Comparison of ENCODE assay signal across 20 cellular contexts in the genomic region with DNA sequence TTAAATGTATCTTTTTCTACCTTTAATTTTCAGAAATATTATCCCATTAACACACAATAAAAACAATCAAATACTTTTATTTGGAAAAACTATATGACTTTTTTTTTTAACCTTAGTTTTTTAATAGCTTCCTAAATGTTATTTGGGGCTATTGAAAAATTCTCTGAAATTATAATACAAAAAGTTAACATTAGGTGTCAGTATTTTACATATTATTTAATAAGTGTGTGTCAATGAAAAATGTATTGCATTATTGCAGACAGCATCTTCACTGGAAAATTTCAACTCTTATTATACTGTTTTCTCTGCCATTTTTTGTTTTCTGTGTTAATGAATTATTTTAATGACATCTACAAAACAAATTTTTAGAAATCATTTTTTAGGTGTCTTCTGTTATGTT. TPM values are rescaled to one million over a fixed set of nuclear protein-coding genes. Genes with fewer than 3 reads are reported as not detected.
DNase-seq lines count a peak whose midpoint lies in the region; ATAC-seq, FAIRE-seq and TF ChIP-seq lines count a peak whose summit lies in the region.
"Had no signal": no experiment of that assay in that cellular context is flagged by ENCODE, and none has a peak within 500 bp of the region (broad histone marks: within the 10 kb centered on the region; RNA-seq: fewer than 3 reads in every experiment).

No MANE protein-coding gene starts in this region.

- TF ChIP-seq CTCF in CD14-positive monocyte (IDR thresholded peaks at IDR 0.05): peak; percentile 30
- TF ChIP-seq CTCF in colonic mucosa (IDR thresholded peaks at IDR 0.05): no peak

- no peak overlapping the region for H3K9ac ChIP-seq in colonic mucosa (ENCODE audit: low read depth in 2 of 2, low read length in 2 of 2)

- H3K9me3 Mint-ChIP-seq in CD14-positive monocyte: peaks cover 0 to 19% (median 5%) of the 10 kb centered on the region in 7 donors

- peak; percentile 79 for FAIRE-seq in TTC549 (lab: Jason Lieb, UNC)
- FAIRE-seq: GM12878, GM18507 had no signal

- intact Hi-C loops in CD14-positive monocyte (cut with micrococcal nuclease): no loop called here
- intact Hi-C loops in colonic mucosa (cut with DNase I): no loop called here

- no peak for ATAC-seq in HG02938 (IDR thresholded peaks at IDR 0.05; ENCODE audit: unreplicated experiment)
- ATAC-seq: GM12878, SK-N-SH treated with all-trans-retinoic acid at 6 μM for 48 hours had no signal

- no peak overlapping the region for H3K4me3 ChIP-seq in colonic mucosa
- H3K4me3 ChIP-seq: GM12878 had no signal

- no peaks in the 10 kb centered on the region for H3K27me3 Mint-ChIP-seq in CD14-positive monocyte (ENCODE audit: low read depth in 3 of 3)

- H3K27ac ChIP-seq in colonic mucosa: no peak overlapping the region

- DNase-seq in CD14-positive monocyte (ENCODE audit: low spot score) (no peak), Kasumi-1 (lab: John Stamatoyannopoulos, UW) (peak; percentile 30 to 38), myocyte (ENCODE audit: low read depth) (peak; percentile 4), DMS 273 treated with DMSO at 0.1 percent for 48 hours (lab: John Stamatoyannopoulos, UW) (no peak), colonic mucosa (no peak)
- DNase-seq: DMS153, H9, IMR-90, NCI-H1436 treated with DMSO at 0.1 percent for 48 hours, NCI-H2081, NCI-H2227 treated with DMSO at 0.1 percent for 48 hours, NCI-H526, Right ventricle myocardium superior had no signal

- H3K9me3 ChIP-seq in colonic mucosa: no peaks in the 10 kb centered on the region

- H3K36me3 ChIP-seq in colonic mucosa: no peaks in the 10 kb centered on the region

- no peaks in the 10 kb centered on the region for H3K27me3 ChIP-seq in colonic mucosa

- H3K36me3 Mint-ChIP-seq in CD14-positive monocyte: no peaks in the 10 kb centered on the region

- peaks cover 2% of the 10 kb centered on the region for H3K4me1 Mint-ChIP-seq in CD14-positive monocyte
- H3K4me1 Mint-ChIP-seq: H9 had no signal

- H3K4me1 ChIP-seq in colonic mucosa: no peaks in the 10 kb centered on the region

- no peak overlapping the region for H3K27ac Mint-ChIP-seq in CD14-positive monocyte
- H3K27ac Mint-ChIP-seq: H9 had no signal

- H3K4me3 Mint-ChIP-seq in CD14-positive monocyte: no peak overlapping the region
- H3K4me3 Mint-ChIP-seq: H9 had no signal

RNA-seq across cellular contexts. Expression of a gene that starts 51.1 kb away (rescaled TPM):
- polyA plus RNA-seq in CD14-positive monocyte: 10 to 100 TPM; 50.7 to 50.9 TPM
- total RNA-seq in myocyte (not detected in 2 replicates), colonic mucosa (1 to 10 TPM; 1.6 to 3.7 TPM)
- not detected for polyA plus RNA-seq in myocyte (2012)
- total RNA-seq: G401, H9, IMR-90 had no signal
- polyA plus RNA-seq: BJ, IMR-90 had no signal

Comparison
In these comparisons a context has a peak if more than half of its experiments do, and no peak if none do; other contexts are left out.
1. DNase-seq: peak in Kasumi-1 (2 of 2) and myocyte (single experiment); none in CD14-positive monocyte (single experiment), DMS 273 treated with DMSO at 0.1 percent for 48 hours (single experiment) and colonic mucosa (single experiment).